ENCODE assay signal across 8 cellular contexts in genomic region chr15:74302821-74303359, GRCh38.
A peak's percentile ranks its signal among the peaks of the same experiment; 100 is the strongest.
DNase-seq lines count a peak whose midpoint lies in the region; TF ChIP-seq lines count a peak whose summit lies in the region.

No MANE protein-coding gene starts in this region.

- DNase-seq in BE2C (peak; percentile 95), H9 (peak; percentile 85), Peyer's patch (peak in 1 of 3 donors; percentile 57), T47D (ENCODE audit: low read depth in 1 of 2, low spot score in 1 of 2) (peak; percentile 51 to 68), type B pancreatic cell (ENCODE audit: extremely low spot score, unreplicated experiment) (no peak), cerebellar nuclear complex (lab: John Stamatoyannopoulos, UW) (no peak), NCI-H1048 (lab: John Stamatoyannopoulos, UW) (no peak)

- no CpG with 5 or more reads among the region's 7 CpGs for WGBS in H9 (ENCODE audit: extremely low coverage, insufficient read length, low lambda C conversion rate)
- WGBS in liver: 16% methylated on average over 7 of the region's 7 CpGs

- peaks cover 68% of the 10 kb centered on the region for H3K4me1 ChIP-seq in BE2C
- peaks cover 3% of the 10 kb centered on the region; the same call in 1 of the 2 replicates for H3K4me1 ChIP-seq in H9 (ENCODE audit: insufficient read depth, low read length)
- H3K4me1 ChIP-seq in Peyer's patch: no peaks in the 10 kb centered on the region
- no peaks in the 10 kb centered on the region for H3K4me1 ChIP-seq in liver (ENCODE audit: control insufficient read depth in 4 of 4, insufficient read depth in 4 of 4, low read length in 3 of 4)

- no peaks in the 10 kb centered on the region for H3K79me1 ChIP-seq in H9 (ENCODE audit: insufficient read depth, low read depth, low read length, poor library complexity, severe bottlenecking)

- H3K18ac ChIP-seq in H9 (ENCODE audit: insufficient read length, low read depth, low read length): no peak overlapping the region

- no peak overlapping the region for H3K4ac ChIP-seq in H9 (ENCODE audit: low read depth, low read length)

- H2BK12ac ChIP-seq in H9 (ENCODE audit: insufficient read length, low read depth, low read length): no peak overlapping the region

- no peak overlapping the region for H3K4me2 ChIP-seq in H9 (ENCODE audit: insufficient read depth, insufficient read length, low read length)

- no peaks in the 10 kb centered on the region; a peak in 1 of 5 replicates for H3K9me3 Mint-ChIP-seq in H9
- no peaks in the 10 kb centered on the region for H3K9me3 Mint-ChIP-seq in type B pancreatic cell

- H3K9me3 ChIP-seq in BE2C (no peaks in the 10 kb centered on the region), H9 (ENCODE audit: control insufficient read depth, low read depth, low read length) (no peaks in the 10 kb centered on the region), Peyer's patch (no peaks in the 10 kb centered on the region), liver (ENCODE audit: control insufficient read depth in 4 of 4, low read length in 3 of 4) (no peaks in the 10 kb centered on the region)

- no peaks in the 10 kb centered on the region for H3K36me3 Mint-ChIP-seq in H9 (ENCODE audit: insufficient read depth in 1 of 3, low read depth in 3 of 3)
- H3K36me3 Mint-ChIP-seq in type B pancreatic cell: no peaks in the 10 kb centered on the region

- H2AFZ ChIP-seq in H9 (ENCODE audit: low read length): no peak overlapping the region

- no peaks in the 10 kb centered on the region for H3K79me2 ChIP-seq in H9 (ENCODE audit: insufficient read depth, low read length)

- H3T11ph ChIP-seq in H9 (ENCODE audit: low read length): no peak overlapping the region

- TF ChIP-seq POLR2A in Peyer's patch (IDR thresholded peaks at IDR 0.05): no peak

- no peak overlapping the region for H3K23ac ChIP-seq in H9 (ENCODE audit: insufficient read length, low read depth, low read length)

- TF ChIP-seq CTCF in BE2C (IDR thresholded peaks at IDR 0.05; ENCODE audit: low read depth, low read length): peak; percentile 85
- peak; percentile 85 for TF ChIP-seq CTCF in H9 (conservative IDR thresholded peaks at IDR 0.05)
- TF ChIP-seq CTCF in Peyer's patch (IDR thresholded peaks at IDR 0.05): peak in 5 of 6 experiments; percentile 12 to 51 (median 45)
- TF ChIP-seq CTCF in liver (IDR thresholded peaks at IDR 0.05; ENCODE audit: low read depth, low read length, missing input control): peak; percentile 49
- peak; percentile 79 for TF ChIP-seq CTCF in type B pancreatic cell (conservative IDR thresholded peaks at IDR 0.05)

- no peak overlapping the region for H3K4me3 ChIP-seq in BE2C (ENCODE audit: low read depth, low read length)
- no peak overlapping the region for H3K4me3 ChIP-seq in Peyer's patch
- no peak overlapping the region for H3K4me3 ChIP-seq in liver (ENCODE audit: low read depth in 1 of 3, low read length in 3 of 3)

- H3K27me3 Mint-ChIP-seq in H9 (ENCODE audit: low read depth) (peaks cover 86% of the 10 kb centered on the region), type B pancreatic cell (peaks cover 67% of the 10 kb centered on the region)

- H2BK120ac ChIP-seq in H9 (ENCODE audit: low read depth, low read length, poor library complexity, severe bottlenecking): no peak overlapping the region

- no peak overlapping the region for H4K5ac ChIP-seq in H9 (ENCODE audit: insufficient read length, low read depth, low read length)

- TF ChIP-seq RAD21 in liver (IDR thresholded peaks at IDR 0.05): peak; percentile 58 to 71

- peaks cover 64 to 79% of the 10 kb centered on the region in 2 experiments for H3K4me1 Mint-ChIP-seq in H9
- peaks cover 72% of the 10 kb centered on the region for H3K4me1 Mint-ChIP-seq in type B pancreatic cell (ENCODE audit: unreplicated experiment)

- no peak overlapping the region for H2BK20ac ChIP-seq in H9 (ENCODE audit: low read depth, low read length, poor library complexity, severe bottlenecking)

- H4K8ac ChIP-seq in H9 (replicated peaks; ENCODE audit: insufficient read length, low read depth, low read length): no peak overlapping the region

- H4K20me1 ChIP-seq in H9 (ENCODE audit: control insufficient read depth, insufficient read depth, insufficient read length): no peaks in the 10 kb centered on the region

- H3K27me3 ChIP-seq in BE2C (no peaks in the 10 kb centered on the region), H9 (ENCODE audit: insufficient read depth, low read length) (peaks cover 3% of the 10 kb centered on the region; the same call in 1 of the 2 replicates), Peyer's patch (no peaks in the 10 kb centered on the region), liver (ENCODE audit: control insufficient read depth in 4 of 4, insufficient read depth in 4 of 4, low read length in 3 of 4) (peaks cover 0 to 20% (median under 1%) of the 10 kb centered on the region in 4 donors)

- H3K36me3 ChIP-seq in BE2C: peaks cover 7% of the 10 kb centered on the region
- no peaks in the 10 kb centered on the region for H3K36me3 ChIP-seq in Peyer's patch
- H3K36me3 ChIP-seq in liver (ENCODE audit: control insufficient read depth in 4 of 4, insufficient read depth in 3 of 4, low read depth in 1 of 4, low read length in 3 of 4): no peaks in the 10 kb centered on the region

- H3K4me3 Mint-ChIP-seq in H9 (peak overlapping the region in 1 of 2 experiments; percentile 68; a peak in 3 of 5 replicates), type B pancreatic cell (peak overlapping the region; percentile 65)

- in situ Hi-C loops in T47D (cut with HindIII; ENCODE audit: low pct_unique_long_range_greater_than_20kb, low sequenced_read_pairs): no loop called here

- H3K27ac ChIP-seq in H9 (ENCODE audit: insufficient read length, low read depth, low read length): no peak overlapping the region
- no peak overlapping the region for H3K27ac ChIP-seq in Peyer's patch
- H3K27ac ChIP-seq in liver (ENCODE audit: low read depth in 1 of 2, low read length in 2 of 2): no peak overlapping the region

- H2AK5ac ChIP-seq in H9 (ENCODE audit: insufficient read length, low read length): no peak overlapping the region

- H2BK5ac ChIP-seq in H9 (ENCODE audit: insufficient read length, low read length): no peak overlapping the region

- H3K27ac Mint-ChIP-seq in H9 (no peak overlapping the region; a peak in 1 of 7 replicates), type B pancreatic cell (peak overlapping the region; percentile 67)

- H3K9ac ChIP-seq in H9 (ENCODE audit: extremely low read depth, insufficient read length, low read length): no peak overlapping the region
- H3K9ac ChIP-seq in liver (ENCODE audit: low read depth in 1 of 2, low read length in 2 of 2): no peak overlapping the region

- H4K91ac ChIP-seq in H9 (ENCODE audit: insufficient read length, low read depth, low read length): no peak overlapping the region

- H3K14ac ChIP-seq in H9 (ENCODE audit: insufficient read depth, low read length): no peak overlapping the region; the same call in 1 of the 2 replicates

- no peak overlapping the region for H2BK15ac ChIP-seq in H9 (ENCODE audit: low read depth, low read length)

- H3K56ac ChIP-seq in H9 (ENCODE audit: insufficient read length, low read depth, low read length): no peak overlapping the region

- H3K23me2 ChIP-seq in H9 (ENCODE audit: insufficient read length, low read depth, low read length, poor library complexity, severe bottlenecking): peaks cover 4% of the 10 kb centered on the region

TF ChIP-seq in liver, 16 proteins besides CTCF, POLR2A, EP300 and RAD21:
- TF ChIP-seq SP1 (IDR thresholded peaks at IDR 0.05): no peak
- TF ChIP-seq ZBTB33 (IDR thresholded peaks at IDR 0.05): no peak
- TF ChIP-seq NR2F2 (IDR thresholded peaks at IDR 0.05): peak; percentile 35

Comparison
In these comparisons a context has a peak if more than half of its experiments do, and no peak if none do; other contexts are left out.
1. DNase-seq: peak in BE2C (single experiment), H9 (single experiment) and T47D (2 of 2); none in type B pancreatic cell (single experiment), cerebellar nuclear complex (0 of 2) and NCI-H1048 (single experiment).
2. Peak in every context shown above with its lines, with median percentiles within 50 percentile points of each other: CTCF ChIP-seq.